Comparison of ENCODE assay signal across 16 cellular contexts in the genomic region with DNA sequence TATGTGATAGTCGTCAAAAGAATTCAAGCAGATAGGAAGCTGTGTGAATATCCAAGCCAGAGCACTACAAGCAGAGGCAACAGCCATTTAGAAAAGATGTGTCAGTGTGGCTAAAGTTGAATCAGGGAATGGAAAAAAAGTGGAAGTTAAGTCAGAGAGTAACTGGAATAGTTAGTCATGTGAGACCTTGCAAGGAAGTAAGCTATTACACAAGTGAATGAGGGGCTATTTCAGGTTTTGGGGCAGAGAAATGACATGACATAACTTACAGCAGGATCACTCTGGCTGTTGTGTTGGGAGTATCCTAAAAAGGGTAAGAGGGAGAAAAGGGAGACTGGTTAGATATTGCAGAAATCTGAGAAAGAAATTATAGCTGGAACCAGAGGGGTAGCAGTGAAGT.
DNase-seq lines count a peak whose midpoint lies in the region; ATAC-seq and TF ChIP-seq lines count a peak whose summit lies in the region.
"Had no signal": no experiment of that assay in that cellular context is flagged by ENCODE, and none has a peak within 500 bp of the region (broad histone marks: within the 10 kb centered on the region; RNA-seq: fewer than 3 reads in every experiment).

No MANE protein-coding gene starts in this region.

- intact Hi-C loops in mucosa of descending colon (cut with DNase I, micrococcal nuclease) = no loop called here

- H3K9me3 ChIP-seq in BLaER1 treated with 17β-estradiol and CSF1 and Interleukin-3, amounts not matched to agents 10 nM and 100 nM (replicated peaks in 1 of 11) = peaks cover 0 to 23% (median 0%) of the 10 kb centered on the region in 11 experiments; a peak in 6 of 22 replicates
- no peaks in the 10 kb centered on the region for H3K9me3 ChIP-seq in mucosa of descending colon

- no peaks in the 10 kb centered on the region for H4K20me1 ChIP-seq in BLaER1 treated with 17β-estradiol and CSF1 and Interleukin-3, amounts not matched to agents 10 nM and 100 nM

- H3K4me1 ChIP-seq in BLaER1 treated with 17β-estradiol and CSF1 and Interleukin-3, amounts not matched to agents 10 nM and 100 nM = peaks cover 0 to 61% (median 13%) of the 10 kb centered on the region in 10 experiments; a peak in 8 of 20 replicates
- no peaks in the 10 kb centered on the region for H3K4me1 ChIP-seq in mucosa of descending colon (ENCODE audit: low read depth)

- no peaks in the 10 kb centered on the region for H3K27me3 ChIP-seq in BLaER1 treated with 17β-estradiol and CSF1 and Interleukin-3, amounts not matched to agents 10 nM and 100 nM

- H3K27me3 Mint-ChIP-seq in endothelial cell (ENCODE audit: unreplicated experiment) = peaks cover 4% of the 10 kb centered on the region
- H3K27me3 Mint-ChIP-seq: IgD-negative memory B cell had no signal

- H3K4me1 Mint-ChIP-seq in endothelial cell (ENCODE audit: unreplicated experiment) = no peaks in the 10 kb centered on the region
- H3K4me1 Mint-ChIP-seq: CD14-positive monocyte, IgD-negative memory B cell had no signal

- peak; percentile 33 for DNase-seq in NOMO-1 treated with DMSO at 0.1 percent for 48 hours (lab: John Stamatoyannopoulos, UW; ENCODE audit: unreplicated experiment)
- DNase-seq in amniotic epithelial cell (ENCODE audit: low read depth) = peak; percentile 1
- DNase-seq in pons (ENCODE audit: low spot score) = peak; percentile 55
- no peak for DNase-seq in endothelial cell (ENCODE audit: low spot score)
- DNase-seq in mucosa of descending colon = no peak
- no peak for DNase-seq in NCI-H1930 (lab: John Stamatoyannopoulos, UW)
- DNase-seq: COR-L47, H7, NCI-H1436, NCI-H2081, NCI-H510A, NCI-H774, Right ventricle myocardium superior had no signal

- H3K9ac ChIP-seq in BLaER1 treated with 17β-estradiol and CSF1 and Interleukin-3, amounts not matched to agents 10 nM and 100 nM = peak overlapping the region in 4 of 11 experiments; percentile 47 to 78 (median 71); a peak in 6 of 22 replicates

- no peaks in the 10 kb centered on the region for H3K36me3 Mint-ChIP-seq in endothelial cell (ENCODE audit: low read depth, unreplicated experiment)
- H3K36me3 Mint-ChIP-seq: CD14-positive monocyte, IgD-negative memory B cell had no signal

- no peaks in the 10 kb centered on the region for H3K36me3 ChIP-seq in BLaER1 treated with 17β-estradiol and CSF1 and Interleukin-3, amounts not matched to agents 10 nM and 100 nM
- H3K36me3 ChIP-seq in mucosa of descending colon (ENCODE audit: low read depth) = no peaks in the 10 kb centered on the region

- H3K27ac ChIP-seq in BLaER1 treated with 17β-estradiol and CSF1 and Interleukin-3, amounts not matched to agents 10 nM and 100 nM = peak overlapping the region in 7 of 11 experiments; percentile 4 to 97 (median 78); a peak in 13 of 22 replicates

- no peak for ATAC-seq in mucosa of descending colon

- no peak overlapping the region for H3K4me3 ChIP-seq in BLaER1 treated with 17β-estradiol and CSF1 and Interleukin-3, amounts not matched to agents 10 nM and 100 nM
- H3K4me3 ChIP-seq in mucosa of descending colon = no peak overlapping the region

- no peak for TF ChIP-seq CTCF in endothelial cell (IDR thresholded peaks at IDR 0.05; ENCODE audit: unreplicated experiment)
- TF ChIP-seq CTCF in mucosa of descending colon (IDR thresholded peaks at IDR 0.05) = no peak

- peak overlapping the region in 6 of 11 experiments; percentile 31 to 66 (median 52); a peak in 11 of 22 replicates for H3K4me2 ChIP-seq in BLaER1 treated with 17β-estradiol and CSF1 and Interleukin-3, amounts not matched to agents 10 nM and 100 nM

- no peaks in the 10 kb centered on the region for H3K9me3 Mint-ChIP-seq in endothelial cell (ENCODE audit: unreplicated experiment)

- no peak overlapping the region for H3K4me3 Mint-ChIP-seq in endothelial cell (ENCODE audit: unreplicated experiment)
- H3K4me3 Mint-ChIP-seq: CD14-positive monocyte, IgD-negative memory B cell had no signal

- no peak overlapping the region for H3K27ac Mint-ChIP-seq in endothelial cell (ENCODE audit: unreplicated experiment)
- H3K27ac Mint-ChIP-seq: CD14-positive monocyte, IgD-negative memory B cell had no signal

Comparison
In these comparisons a context has a peak if more than half of its experiments do, and no peak if none do; other contexts are left out.
1. DNase-seq: peak in NOMO-1 treated with DMSO at 0.1 percent for 48 hours (single experiment), amniotic epithelial cell (single experiment) and pons (single experiment); none in endothelial cell (single experiment), mucosa of descending colon (0 of 3) and NCI-H1930 (0 of 2).